21 cellular contexts compared by ENCODE assay signal in genomic region chr6:169898788-169899480, GRCh38.
DNase-seq lines count a peak whose midpoint lies in the region; ATAC-seq and TF ChIP-seq lines count a peak whose summit lies in the region.
"Had no signal": no experiment of that assay in that cellular context is flagged by ENCODE, and none has a peak within 500 bp of the region (broad histone marks: within the 10 kb centered on the region; RNA-seq: fewer than 3 reads in every experiment).

No MANE protein-coding gene starts in this region.

- H3K9me3 Mint-ChIP-seq in stimulated activated naive CD8-positive, alpha-beta T cell treated with anti-CD3 and anti-CD28 coated beads, Interleukin-15, amount 100 ng/mL, for 72 hours = peaks cover 5 to 28% of the 10 kb centered on the region in 2 donors
- H3K9me3 Mint-ChIP-seq: activated CD4-positive, alpha-beta memory T cell treated with anti-CD3 and anti-CD28 coated beads for 36 hours had no signal

- no peak for ATAC-seq in Right ventricle myocardium superior (ENCODE audit: poor library complexity)
- peak; percentile 61 to 70 for ATAC-seq in left cardiac atrium
- ATAC-seq in stimulated activated naive CD8-positive, alpha-beta T cell treated with anti-CD3 and anti-CD28 coated beads, Interleukin-15, amount 100 ng/mL, for 72 hours = no peak
- ATAC-seq: A549 had no signal

- 91 to 94% methylated on average over 26 to 30 of the region's 35 CpGs for WGBS in mesodermal cell (ENCODE audit: insufficient coverage in 2 of 2), 2 experiments

- peak overlapping the region in 1 of 2 donors; percentile 48 for H3K27ac Mint-ChIP-seq in stimulated activated naive CD8-positive, alpha-beta T cell treated with anti-CD3 and anti-CD28 coated beads, Interleukin-15, amount 100 ng/mL, for 72 hours
- H3K27ac Mint-ChIP-seq: activated CD4-positive, alpha-beta memory T cell treated with anti-CD3 and anti-CD28 coated beads for 36 hours; activated naive CD8-positive, alpha-beta T cell treated with anti-CD3 and anti-CD28 coated beads, Interleukin-2, amount 10 ng/mL, durations not matched to agents 7 days and 5 days; immature natural killer cell had no signal

- in situ Hi-C loops in ACHN (cut with HindIII; ENCODE audit: low pct_ligation_motif_present, low pct_unique_long_range_greater_than_20kb, low sequenced_read_pairs) = no loop called here

- intact Hi-C loops in cardiac septum (cut with DNase I) (no loop called here), Right ventricle myocardium superior (cut with DNase I) (no loop called here), left cardiac atrium (cut with DNase I) (no loop called here)

- no peaks in the 10 kb centered on the region for H3K4me1 Mint-ChIP-seq in stimulated activated naive CD8-positive, alpha-beta T cell treated with anti-CD3 and anti-CD28 coated beads, Interleukin-15, amount 100 ng/mL, for 72 hours
- H3K4me1 Mint-ChIP-seq: activated naive CD8-positive, alpha-beta T cell treated with anti-CD3 and anti-CD28 coated beads, Interleukin-2, amount 10 ng/mL, durations not matched to agents 7 days and 5 days; central memory CD8-positive, alpha-beta T cell; immature natural killer cell had no signal

- H3K27me3 Mint-ChIP-seq in stimulated activated naive CD8-positive, alpha-beta T cell treated with anti-CD3 and anti-CD28 coated beads, Interleukin-15, amount 100 ng/mL, for 72 hours = peaks cover 26% of the 10 kb centered on the region
- H3K27me3 Mint-ChIP-seq: activated CD4-positive, alpha-beta memory T cell treated with anti-CD3 and anti-CD28 coated beads for 36 hours; activated naive CD8-positive, alpha-beta T cell treated with anti-CD3 and anti-CD28 coated beads, Interleukin-2, amount 10 ng/mL, durations not matched to agents 7 days and 5 days; central memory CD8-positive, alpha-beta T cell had no signal

- no peak overlapping the region for H3K4me3 ChIP-seq in mesodermal cell (ENCODE audit: extremely low read depth, insufficient read depth, low read length, poor library complexity, severe bottlenecking)
- H3K4me3 ChIP-seq: A549, hepatocyte, uterus had no signal

- no peaks in the 10 kb centered on the region for H3K4me1 ChIP-seq in mesodermal cell (ENCODE audit: control insufficient read depth, insufficient read depth, low read length, poor library complexity, severe bottlenecking)
- H3K4me1 ChIP-seq: A549, uterus had no signal

- H3K36me3 ChIP-seq in mesodermal cell (ENCODE audit: control insufficient read depth, insufficient read depth, low read length) = no peaks in the 10 kb centered on the region
- H3K36me3 ChIP-seq: uterus had no signal

- H3K4me3 Mint-ChIP-seq in stimulated activated naive CD8-positive, alpha-beta T cell treated with anti-CD3 and anti-CD28 coated beads, Interleukin-15, amount 100 ng/mL, for 72 hours = no peak overlapping the region
- H3K4me3 Mint-ChIP-seq: activated CD4-positive, alpha-beta memory T cell treated with anti-CD3 and anti-CD28 coated beads for 36 hours; activated naive CD8-positive, alpha-beta T cell treated with anti-CD3 and anti-CD28 coated beads, Interleukin-2, amount 10 ng/mL, durations not matched to agents 7 days and 5 days; central memory CD8-positive, alpha-beta T cell; immature natural killer cell had no signal

- no peak for TF ChIP-seq POLR2A in erythroblast (IDR thresholded peaks at IDR 0.05; ENCODE audit: low read length)

- H3K9me3 ChIP-seq in mesodermal cell (ENCODE audit: control insufficient read depth, low read length) = no peaks in the 10 kb centered on the region
- H3K9me3 ChIP-seq: A549, uterus had no signal

- H3K27ac ChIP-seq in mesodermal cell (ENCODE audit: low read depth, low read length, severe bottlenecking) = peak overlapping the region; percentile 29
- H3K27ac ChIP-seq in temporal lobe (ENCODE audit: low read depth, low read length) = peak overlapping the region; percentile 12
- H3K27ac ChIP-seq: A549, hepatocyte, uterus had no signal

- peak; percentile 47 for DNase-seq in cardiac septum (ENCODE audit: low spot score)
- DNase-seq in Right ventricle myocardium superior = no peak
- peak; percentile 63 for DNase-seq in left cardiac atrium
- DNase-seq in stimulated activated naive CD8-positive, alpha-beta T cell treated with anti-CD3 and anti-CD28 coated beads, Interleukin-15, amount 100 ng/mL, for 72 hours = no peak
- DNase-seq in ACHN = no peak
- no peak for DNase-seq in erythroblast (lab: John Stamatoyannopoulos, UW)
- DNase-seq: activated CD4-positive, alpha-beta memory T cell treated with anti-CD3 and anti-CD28 coated beads for 36 hours; activated naive CD8-positive, alpha-beta T cell treated with anti-CD3 and anti-CD28 coated beads, Interleukin-2, amount 10 ng/mL, durations not matched to agents 7 days and 5 days; COR-L47; DMS79 treated with DMSO at 0.1 percent for 48 hours; immature natural killer cell; NCI-H2029 treated with DMSO at 0.1 percent for 48 hours; small intestine; stimulated activated CD4-positive, alpha-beta T cell treated with anti-CD3 and anti-CD28 coated beads, Interleukin-2, amount 100 ng/mL, for 24 hours; substantia nigra; uterus had no signal

Comparison
In these comparisons a context has a peak if more than half of its experiments do, and no peak if none do; other contexts are left out.
1. DNase-seq: peak in cardiac septum (single experiment) and left cardiac atrium (single experiment); none in Right ventricle myocardium superior (single experiment), stimulated activated naive CD8-positive, alpha-beta T cell treated with anti-CD3 and anti-CD28 coated beads, Interleukin-15, amount 100 ng/mL, for 72 hours (0 of 2), ACHN (single experiment) and erythroblast (0 of 2).
2. ATAC-seq: peak in left cardiac atrium (2 of 2); none in Right ventricle myocardium superior (single experiment) and stimulated activated naive CD8-positive, alpha-beta T cell treated with anti-CD3 and anti-CD28 coated beads, Interleukin-15, amount 100 ng/mL, for 72 hours (single experiment).